ENCODE assay signal across 8 cellular contexts in genomic region chr15:74320358-74321247, GRCh38. TPM values are rescaled to one million over a fixed set of nuclear protein-coding genes. Genes with fewer than 3 reads are reported as not detected.
DNase-seq lines count a peak whose midpoint lies in the region; ATAC-seq, FAIRE-seq and TF ChIP-seq lines count a peak whose summit lies in the region.

No MANE protein-coding gene starts in this region.

- RAD21 ChIA-PET in HCT116 (lab: Charles Lee; ENCODE audit: low non-redundant PET in 1 of 2, low total read pairs in 2 of 2, uncharacterized antibody in 2 of 2, unreplicated experiment in 2 of 2) = interaction anchor here (0.8 to 1.7 kb wide), 5 partner anchors 13 to 348 kb away, joined by 3 to 6 read pairs (median 4); no protein-coding TSS in a partner anchor

- peak; percentile 68 for ATAC-seq in HCT116
- ATAC-seq in HG02763 (IDR thresholded peaks at IDR 0.05; ENCODE audit: unreplicated experiment) = no peak
- no peak for ATAC-seq in GM18870 (IDR thresholded peaks at IDR 0.05; ENCODE audit: unreplicated experiment)

- no peaks in the 10 kb centered on the region; a peak in 2 of 4 replicates for H3K4me1 ChIP-seq in HCT116 (ENCODE audit: control insufficient read depth in 1 of 2, insufficient read depth in 2 of 2, low read length in 2 of 2)
- no peaks in the 10 kb centered on the region for H3K4me1 ChIP-seq in OCI-LY3 (ENCODE audit: low read length)
- H3K4me1 ChIP-seq in astrocyte (ENCODE audit: insufficient read depth, low read length) = peaks cover 32% of the 10 kb centered on the region
- peaks cover 41% of the 10 kb centered on the region for H3K4me1 ChIP-seq in testis

- H3K27me3 ChIP-seq in HCT116 (ENCODE audit: insufficient read depth, low read length) (no peaks in the 10 kb centered on the region), OCI-LY3 (ENCODE audit: low read depth, low read length) (no peaks in the 10 kb centered on the region), astrocyte (ENCODE audit: insufficient read depth, low read length) (no peaks in the 10 kb centered on the region), kidney epithelial cell (ENCODE audit: control insufficient read depth, insufficient read depth, low read length) (peaks cover 4% of the 10 kb centered on the region), testis (no peaks in the 10 kb centered on the region)

- H3K9me3 Mint-ChIP-seq in astrocyte (ENCODE audit: unreplicated experiment) = no peaks in the 10 kb centered on the region

- intact Hi-C loops in HCT116 (cut with micrococcal nuclease) (loop anchor here (1.0 kb wide), 1 partner anchor 193 kb away; no protein-coding TSS in a partner anchor), testis (cut with DNase I; ENCODE audit: low total_unique reads) (no loop called here)

- no peak overlapping the region for H3K27ac ChIP-seq in HCT116 (ENCODE audit: low read depth, low read length)
- no peak overlapping the region for H3K27ac ChIP-seq in OCI-LY3 (ENCODE audit: low read length)
- no peak overlapping the region for H3K27ac ChIP-seq in astrocyte (ENCODE audit: low read depth, low read length)
- H3K27ac ChIP-seq in testis = peak overlapping the region in 1 of 2 donors; percentile 68

- peak; percentile 21 for DNase-seq in CD1c-positive myeloid dendritic cell (ENCODE audit: extremely low spot score)
- peak; percentile 38 for DNase-seq in HCT116 (ENCODE audit: low read depth, low spot score)
- no peak for DNase-seq in astrocyte (ENCODE audit: low read depth)
- no peak for DNase-seq in kidney epithelial cell (ENCODE audit: low read depth)
- DNase-seq in testis = peak; percentile 59

- H3K9ac ChIP-seq in HCT116 (ENCODE audit: low read length) (no peak overlapping the region), OCI-LY3 (ENCODE audit: low read length) (no peak overlapping the region), astrocyte (ENCODE audit: low read length) (no peak overlapping the region)

- H3K4me2 ChIP-seq in HCT116 (ENCODE audit: low read length) (no peak overlapping the region), OCI-LY3 (ENCODE audit: low read length) (no peak overlapping the region), astrocyte (ENCODE audit: low read length) (no peak overlapping the region)

- peak; percentile 58 for TF ChIP-seq RAD21 in HCT116 (IDR thresholded peaks at IDR 0.05; ENCODE audit: low read depth)

- no peak overlapping the region for H3K4me3 ChIP-seq in HCT116 (replicated peaks in 1 of 2; ENCODE audit: low read depth in 1 of 2, low read length in 2 of 2)
- no peak overlapping the region for H3K4me3 ChIP-seq in OCI-LY3 (ENCODE audit: low read length)
- no peak overlapping the region for H3K4me3 ChIP-seq in astrocyte (ENCODE audit: insufficient read depth, low read depth, low read length)
- H3K4me3 ChIP-seq in kidney epithelial cell (ENCODE audit: low read depth, low read length) = no peak overlapping the region
- H3K4me3 ChIP-seq in testis = no peak overlapping the region

- H3K36me3 ChIP-seq in HCT116 (ENCODE audit: control insufficient read depth in 1 of 2, insufficient read depth in 2 of 2, low read length in 2 of 2) (no peaks in the 10 kb centered on the region), OCI-LY3 (replicated peaks; ENCODE audit: low read depth, low read length) (no peaks in the 10 kb centered on the region), astrocyte (ENCODE audit: insufficient read depth, low read length) (no peaks in the 10 kb centered on the region), kidney epithelial cell (ENCODE audit: control insufficient read depth, insufficient read depth, low read length) (no peaks in the 10 kb centered on the region), testis (ENCODE audit: low read depth, missing control alignments) (no peaks in the 10 kb centered on the region)

- no peak for FAIRE-seq in astrocyte (lab: Jason Lieb, UNC)

- peak overlapping the region; percentile 45 for H3K4me3 Mint-ChIP-seq in astrocyte (ENCODE audit: unreplicated experiment)

- H4K20me1 ChIP-seq in HCT116 (ENCODE audit: insufficient read depth) = no peaks in the 10 kb centered on the region
- H4K20me1 ChIP-seq in OCI-LY3 (ENCODE audit: insufficient read depth, low read length) = no peaks in the 10 kb centered on the region
- no peaks in the 10 kb centered on the region for H4K20me1 ChIP-seq in astrocyte (ENCODE audit: insufficient read depth, low read length)

- no peaks in the 10 kb centered on the region for H3K79me2 ChIP-seq in HCT116 (ENCODE audit: insufficient read depth, low read length)
- no peaks in the 10 kb centered on the region for H3K79me2 ChIP-seq in OCI-LY3 (ENCODE audit: low read length)
- no peaks in the 10 kb centered on the region for H3K79me2 ChIP-seq in astrocyte (ENCODE audit: insufficient read depth, low read length)

- H3K27me3 Mint-ChIP-seq in astrocyte (ENCODE audit: low read depth, unreplicated experiment) = peaks cover 12% of the 10 kb centered on the region

- peak overlapping the region; percentile 58 for H3K27ac Mint-ChIP-seq in astrocyte (ENCODE audit: unreplicated experiment)

- H3K4me1 Mint-ChIP-seq in astrocyte (ENCODE audit: low read depth, unreplicated experiment) = peaks cover 15% of the 10 kb centered on the region

- POLR2A ChIA-PET in HCT116 (lab: Charles Lee) = no interaction called here

- BruUV-seq in HCT116 (replicated peaks; lab: Mats Ljungman, UMichigan) = no TSS peak

- peak; percentile 80 to 87 (median 82); a peak in 5 of 6 replicates for TF ChIP-seq CTCF in HCT116 (IDR thresholded peaks at IDR 0.05 in 2 of 3, conservative IDR thresholded peaks at IDR 0.05 in 1 of 3; ENCODE audit: borderline replicate concordance in 1 of 3, insufficient read depth in 1 of 3, low read depth in 2 of 3, low read length in 2 of 3)
- peak; percentile 85 for TF ChIP-seq CTCF in OCI-LY3 (IDR thresholded peaks at IDR 0.05; ENCODE audit: low read depth, low read length)
- TF ChIP-seq CTCF in astrocyte (IDR thresholded peaks at IDR 0.05; ENCODE audit: insufficient read depth, low read depth, low read length) = peak; percentile 45
- peak; percentile 64 for TF ChIP-seq CTCF in kidney epithelial cell (IDR thresholded peaks at IDR 0.05; ENCODE audit: insufficient read depth, low read length, poor library complexity, severe bottlenecking)
- TF ChIP-seq CTCF in testis (IDR thresholded peaks at IDR 0.05) = peak in 2 of 3 experiments; percentile 35 to 38

- TF ChIP-seq POLR2A in HCT116 (IDR thresholded peaks at IDR 0.05; ENCODE audit: borderline replicate concordance, extremely low read depth, insufficient read depth, insufficient read length) = no peak
- TF ChIP-seq POLR2A in testis (IDR thresholded peaks at IDR 0.05) = no peak

- CTCF ChIA-PET in HCT116 (lab: Charles Lee) = interaction anchor here (0.6 to 6.7 kb wide), 19 partner anchors 10 to 446 kb away, joined by 3 to 126 read pairs (median 3); partner anchors contain the start of gene PML

- no peaks in the 10 kb centered on the region for H3K36me3 Mint-ChIP-seq in astrocyte (ENCODE audit: low read depth, unreplicated experiment)

- WGBS in testis, 2 donors = 84 to 88% methylated on average over 8 to 10 of the region's 10 CpGs

- H2AFZ ChIP-seq in HCT116 (ENCODE audit: low read depth, low read length, poor library complexity, severe bottlenecking) (no peak overlapping the region), OCI-LY3 (ENCODE audit: low read depth, low read length) (no peak overlapping the region), astrocyte (ENCODE audit: low read depth, low read length) (no peak overlapping the region)

- H3K9me2 ChIP-seq in HCT116 (ENCODE audit: insufficient read depth) = no peaks in the 10 kb centered on the region

- no peaks in the 10 kb centered on the region for H3K9me3 ChIP-seq in HCT116 (ENCODE audit: control insufficient read depth in 1 of 2, insufficient read depth in 1 of 2, low read depth in 1 of 2, low read length in 2 of 2)
- no peaks in the 10 kb centered on the region for H3K9me3 ChIP-seq in OCI-LY3 (ENCODE audit: insufficient read depth, low read length)
- no peaks in the 10 kb centered on the region for H3K9me3 ChIP-seq in astrocyte (ENCODE audit: insufficient read depth, low read depth, low read length)
- no peaks in the 10 kb centered on the region for H3K9me3 ChIP-seq in testis

TF ChIP-seq in HCT116, 20 proteins besides CTCF, POLR2A, EP300 and RAD21 (continues in another document):
- TF ChIP-seq, protein P1, sequence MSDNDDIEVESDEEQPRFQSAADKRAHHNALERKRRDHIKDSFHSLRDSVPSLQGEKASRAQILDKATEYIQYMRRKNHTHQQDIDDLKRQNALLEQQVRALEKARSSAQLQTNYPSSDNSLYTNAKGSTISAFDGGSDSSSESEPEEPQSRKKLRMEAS (IDR thresholded peaks at IDR 0.05) = no peak
- TF ChIP-seq CEBPB (IDR thresholded peaks at IDR 0.05; ENCODE audit: low read depth) = no peak
- no peak for TF ChIP-seq CBX3 (IDR thresholded peaks at IDR 0.05; ENCODE audit: low read depth)
- TF ChIP-seq SIN3A (IDR thresholded peaks at IDR 0.05; ENCODE audit: low read depth) = no peak
- no peak for TF ChIP-seq EZH2 (IDR thresholded peaks at IDR 0.05)
- TF ChIP-seq ZNF274 (IDR thresholded peaks at IDR 0.05; ENCODE audit: low read depth, low read length) = no peak
- TF ChIP-seq, protein P2, sequence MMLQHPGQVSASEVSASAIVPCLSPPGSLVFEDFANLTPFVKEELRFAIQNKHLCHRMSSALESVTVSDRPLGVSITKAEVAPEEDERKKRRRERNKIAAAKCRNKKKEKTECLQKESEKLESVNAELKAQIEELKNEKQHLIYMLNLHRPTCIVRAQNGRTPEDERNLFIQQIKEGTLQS (IDR thresholded peaks at IDR 0.05) = no peak
- no peak for TF ChIP-seq SP1 (IDR thresholded peaks at IDR 0.05; ENCODE audit: low read depth)
- no peak for TF ChIP-seq ZFX (IDR thresholded peaks at IDR 0.05)
- TF ChIP-seq FOSL1 (IDR thresholded peaks at IDR 0.05; ENCODE audit: low read depth) = no peak
- no peak for TF ChIP-seq JUND (IDR thresholded peaks at IDR 0.05)
- TF ChIP-seq POLR2AphosphoS5 (IDR thresholded peaks at IDR 0.05; ENCODE audit: low read depth, low read length) = no peak

RNA-seq across cellular contexts. Expression of gene CYP11A1, which starts 46.8 kb away (rescaled TPM):
- total RNA-seq in HCT116 (2021; ENCODE audit: unreplicated experiment) (0.57 TPM), astrocyte (0.43 and 0.60 TPM in 2 replicates), kidney epithelial cell (2.0 and 2.9 TPM in 2 replicates), testis (10 to 100 TPM; 74.3 to 76.4 TPM)
- 0.25 and 0.27 TPM in 2 replicates for polyA plus RNA-seq in HCT116 (2012)
- polyA plus RNA-seq in testis (ENCODE audit: insufficient read depth, low read depth, low replicate concordance) = 76.2 TPM

Comparison
In these comparisons a context has a peak if more than half of its experiments do, and no peak if none do; other contexts are left out.
1. DNase-seq: peak in CD1c-positive myeloid dendritic cell (single experiment), HCT116 (single experiment) and testis (single experiment); none in astrocyte (single experiment) and kidney epithelial cell (single experiment).
2. RNA of gene CYP11A1, which starts 46.8 kb away (total RNA-seq): 74.3 to 76.4 TPM in testis; 2.0 to 2.9 TPM in kidney epithelial cell, 0.57 TPM in HCT116 (single experiment) and 0.43 to 0.60 TPM in astrocyte; every median in the first group is over 10 times any median in the second.
3. Peak in every context shown above with its lines, with median percentiles within 50 percentile points of each other: CTCF ChIP-seq.